In genomic region chr5:68332546-68332945, GRCh38 we compare ENCODE assay signal across 19 cellular contexts.
DNase-seq lines count a peak whose midpoint lies in the region; ATAC-seq lines count a peak whose summit lies in the region.
"Had no signal": no experiment of that assay in that cellular context is flagged by ENCODE, and none has a peak within 500 bp of the region (broad histone marks: within the 10 kb centered on the region; RNA-seq: fewer than 3 reads in every experiment).

No MANE protein-coding gene starts in this region.

- peak; percentile 65 for DNase-seq in GM23248
- peak; percentile 44 for DNase-seq in NOMO-1 treated with DMSO at 0.1 percent for 48 hours (lab: John Stamatoyannopoulos, UW; ENCODE audit: unreplicated experiment)
- DNase-seq in epithelial cell of prostate (ENCODE audit: low read depth, low spot score) = no peak
- DNase-seq in putamen (ENCODE audit: low spot score) = no peak
- DNase-seq in activated naive CD4-positive, alpha-beta T cell treated with Interleukin-2 at 50 U/mL for 16 hours = no peak
- DNase-seq in effector CD4-positive, alpha-beta T cell = no peak
- DNase-seq: activated CD4-positive, alpha-beta memory T cell treated with anti-CD3 and anti-CD28 coated beads for 36 hours; activated T-cell treated with anti-CD3 and anti-CD28 coated beads, Interleukin-2, amount 50 U/mL, for 72 hours; caudate nucleus; NCI-H1436; NCI-H345; nucleus accumbens; stimulated activated CD4-positive, alpha-beta T cell treated with anti-CD3 and anti-CD28 coated beads, Interleukin-2, amount 100 ng/mL, for 48 hours; stimulated activated CD8-positive, alpha-beta memory T cell treated with anti-CD3 and anti-CD28 coated beads, Interleukin-4, amount 100 ng/mL, for 48 hours had no signal

- H3K4me2 ChIP-seq in GM23248 (ENCODE audit: unreplicated experiment) = no peak overlapping the region

- no peak overlapping the region for H2AFZ ChIP-seq in GM23248

- H3K9me3 ChIP-seq in GM23248 (ENCODE audit: low read depth) = no peaks in the 10 kb centered on the region
- H3K9me3 ChIP-seq: thoracic aorta had no signal

- no peak overlapping the region for H3K9ac ChIP-seq in GM23248

- no peaks in the 10 kb centered on the region for H3K36me3 ChIP-seq in GM23248 (ENCODE audit: low read depth)
- H3K36me3 ChIP-seq: thoracic aorta had no signal

- H3K27ac ChIP-seq in GM23248 (no peak overlapping the region), epithelial cell of prostate (peak overlapping the region; percentile 55)
- H3K27ac ChIP-seq: SK-N-MC, thoracic aorta had no signal

- no peaks in the 10 kb centered on the region for H3K27me3 ChIP-seq in GM23248 (replicated peaks; ENCODE audit: insufficient read depth)

- ATAC-seq in GM18867 (IDR thresholded peaks at IDR 0.05; ENCODE audit: unreplicated experiment) = no peak
- ATAC-seq: activated T-cell treated with anti-CD3 and anti-CD28 coated beads, Interleukin-2, amount 50 U/mL, for 72 hours; K562; sciatic nerve had no signal

- WGBS in GM23248 (ENCODE audit: low coverage in 1 of 2, low lambda C conversion rate in 2 of 2, missing lambda C conversion rate in 2 of 2), 2 experiments = 9 to 32% methylated on average over 1 of the region's 1 CpG

- in situ Hi-C loops in GM23248 (cut with MboI) = no loop called here

- no peaks in the 10 kb centered on the region for H4K20me1 ChIP-seq in GM23248 (ENCODE audit: insufficient read depth)

- H3K9me2 ChIP-seq in GM23248 (ENCODE audit: insufficient read depth) = no peaks in the 10 kb centered on the region

- H3K79me2 ChIP-seq in GM23248 (ENCODE audit: insufficient read depth) = no peaks in the 10 kb centered on the region

- no peak overlapping the region for H3K4me3 ChIP-seq in GM23248
- H3K4me3 ChIP-seq: K562, SK-N-MC, thoracic aorta had no signal

- peaks cover 58% of the 10 kb centered on the region for H3F3A ChIP-seq in GM23248 (ENCODE audit: insufficient read depth)

- H3K4me1 ChIP-seq in GM23248 (ENCODE audit: insufficient read depth) = peaks cover 49% of the 10 kb centered on the region

Comparison
In these comparisons a context has a peak if more than half of its experiments do, and no peak if none do; other contexts are left out.
1. DNase-seq: peak in GM23248 (single experiment) and NOMO-1 treated with DMSO at 0.1 percent for 48 hours (single experiment); none in epithelial cell of prostate (single experiment), putamen (single experiment), activated naive CD4-positive, alpha-beta T cell treated with Interleukin-2 at 50 U/mL for 16 hours (single experiment) and effector CD4-positive, alpha-beta T cell (single experiment).